19 cellular contexts compared by ENCODE assay signal in genomic region chr17:82258555-82258954, GRCh38. TPM values are rescaled to one million over a fixed set of nuclear protein-coding genes. Genes with fewer than 3 reads are reported as not detected.
DNase-seq lines count a peak whose midpoint lies in the region; TF ChIP-seq lines count a peak whose summit lies in the region.
"Had no signal": no experiment of that assay in that cellular context is flagged by ENCODE, and none has a peak within 500 bp of the region (broad histone marks: within the 10 kb centered on the region; RNA-seq: fewer than 3 reads in every experiment).

No MANE protein-coding gene starts in this region.

- H3K27ac ChIP-seq in mammary epithelial cell (ENCODE audit: insufficient read depth, low read depth, low read length) (no peak overlapping the region), osteoblast (ENCODE audit: low read depth, low read length) (no peak overlapping the region), thyroid gland (no peak overlapping the region), vagina (no peak overlapping the region)
- H3K27ac ChIP-seq: left ventricle myocardium inferior had no signal

- CTCF ChIA-PET in mammary epithelial cell (lab: Charles Lee; ENCODE audit: low non-redundant PET), result no interaction called here

- H3K4me1 ChIP-seq in mammary epithelial cell (ENCODE audit: insufficient read depth, low read length) (no peaks in the 10 kb centered on the region), osteoblast (ENCODE audit: insufficient read depth, low read length) (no peaks in the 10 kb centered on the region), thyroid gland (peaks cover 0 to 3% of the 10 kb centered on the region in 2 donors), vagina (no peaks in the 10 kb centered on the region)

- H3K36me3 ChIP-seq in mammary epithelial cell (ENCODE audit: insufficient read depth, low read length), result peaks cover 48% of the 10 kb centered on the region
- H3K36me3 ChIP-seq in osteoblast (ENCODE audit: insufficient read depth, low read length), result peaks cover 80% of the 10 kb centered on the region
- H3K36me3 ChIP-seq in thyroid gland, result peaks cover 37 to 72% of the 10 kb centered on the region in 2 donors
- H3K36me3 ChIP-seq in vagina, result peaks cover 5 to 80% of the 10 kb centered on the region in 2 donors

- intact Hi-C loops in mammary epithelial cell (cut with micrococcal nuclease) (no loop called here), thyroid gland (cut with DNase I) (no loop called here), vagina (cut with DNase I) (no loop called here)

- dilution Hi-C loops in mammary epithelial cell (cut with HindIII; ENCODE audit: low sequenced_read_pairs), result no loop called here

- H3K27me3 Mint-ChIP-seq in activated naive CD4-positive, alpha-beta T cell treated with anti-CD3 and anti-CD28 coated beads, Interleukin-2, amount 50 U/mL, for 24 hours, result no peaks in the 10 kb centered on the region
- no peaks in the 10 kb centered on the region for H3K27me3 Mint-ChIP-seq in IgD-negative memory B cell

- DNase-seq in activated naive CD4-positive, alpha-beta T cell (lab: John Stamatoyannopoulos, UW), result no peak
- DNase-seq in mammary epithelial cell (no peak), osteoblast (ENCODE audit: insufficient read length, low spot score, missing footprints) (peak; percentile 32), thyroid gland (no peak), GM19238 (ENCODE audit: insufficient read length, low spot score) (no peak), vagina (ENCODE audit: extremely low spot score in 2 of 2) (no peak)
- DNase-seq: activated CD4-positive, alpha-beta T cell treated with anti-CD3 and anti-CD28 coated beads, Interleukin-2, amount 50 U/mL, for 4 hours; DMS79; foreskin fibroblast; left ventricle myocardium inferior; NCI-H1930; NCI-H226; NCI-H774; occipital lobe; stimulated activated CD4-positive, alpha-beta T cell treated with anti-CD3 and anti-CD28 coated beads, Interleukin-12 subunit alpha, Interleukin-12 subunit beta, amount 100 ng/mL, for 4 hours had no signal

- no peak overlapping the region for H3K4me2 ChIP-seq in mammary epithelial cell (ENCODE audit: insufficient read depth, low read depth, low read length)
- H3K4me2 ChIP-seq in osteoblast (ENCODE audit: insufficient read depth, low read length), result no peak overlapping the region
- H3K4me2 ChIP-seq: GM23338 had no signal

- in situ Hi-C loops in mammary epithelial cell (cut with MboI; ENCODE audit: low sequenced_read_pairs in 2 of 2), result no loop called here

- H3K4me3 ChIP-seq in mammary epithelial cell (replicated peaks in 1 of 3; ENCODE audit: insufficient read depth in 1 of 3, low read depth in 2 of 3, low read length in 3 of 3), result no peak overlapping the region
- no peak overlapping the region for H3K4me3 ChIP-seq in osteoblast (ENCODE audit: insufficient read depth, low read length)
- no peak overlapping the region for H3K4me3 ChIP-seq in thyroid gland (replicated peaks in 1 of 3)
- H3K4me3 ChIP-seq in vagina, result no peak overlapping the region
- H3K4me3 ChIP-seq: GM23338, left ventricle myocardium inferior had no signal

- H3K27me3 ChIP-seq in mammary epithelial cell (ENCODE audit: insufficient read depth, low read length) (no peaks in the 10 kb centered on the region), osteoblast (ENCODE audit: insufficient read depth, low read length) (no peaks in the 10 kb centered on the region), thyroid gland (no peaks in the 10 kb centered on the region), vagina (no peaks in the 10 kb centered on the region)

- H3K79me2 ChIP-seq in mammary epithelial cell (ENCODE audit: insufficient read depth, low read length) (peaks cover 85% of the 10 kb centered on the region), osteoblast (ENCODE audit: insufficient read depth, low read length) (peaks cover 84% of the 10 kb centered on the region)

- no peaks in the 10 kb centered on the region for H3K9me3 Mint-ChIP-seq in activated naive CD4-positive, alpha-beta T cell treated with anti-CD3 and anti-CD28 coated beads, Interleukin-2, amount 50 U/mL, for 24 hours
- H3K9me3 Mint-ChIP-seq in IgD-negative memory B cell, result no peaks in the 10 kb centered on the region

- TSS peak; percentile 9 for BruUV-seq in mammary epithelial cell (replicated peaks; lab: Mats Ljungman, UMichigan)

- no peak for TF ChIP-seq POLR2A in thyroid gland (IDR thresholded peaks at IDR 0.05)
- TF ChIP-seq POLR2A in vagina (IDR thresholded peaks at IDR 0.05), result no peak

- peak overlapping the region; percentile 52 for H3K27ac Mint-ChIP-seq in activated naive CD4-positive, alpha-beta T cell treated with anti-CD3 and anti-CD28 coated beads, Interleukin-2, amount 50 U/mL, for 24 hours
- peak overlapping the region in 2 of 3 donors; percentile 27 to 35 for H3K27ac Mint-ChIP-seq in IgD-negative memory B cell
- H3K27ac Mint-ChIP-seq: GM23338 had no signal

- 61% methylated on average over 5 of the region's 5 CpGs for WGBS in mammary epithelial cell (ENCODE audit: low coverage, missing lambda C conversion rate)
- 81 to 82% methylated on average over 5 of the region's 5 CpGs for WGBS in thyroid gland, 2 donors

- no peak overlapping the region for H3K4me3 Mint-ChIP-seq in activated naive CD4-positive, alpha-beta T cell treated with anti-CD3 and anti-CD28 coated beads, Interleukin-2, amount 50 U/mL, for 24 hours
- no peak overlapping the region for H3K4me3 Mint-ChIP-seq in IgD-negative memory B cell
- H3K4me3 Mint-ChIP-seq: GM23338 had no signal

- peaks cover 17% of the 10 kb centered on the region for H3K36me3 Mint-ChIP-seq in activated naive CD4-positive, alpha-beta T cell treated with anti-CD3 and anti-CD28 coated beads, Interleukin-2, amount 50 U/mL, for 24 hours
- peaks cover 4% of the 10 kb centered on the region for H3K36me3 Mint-ChIP-seq in IgD-negative memory B cell

- H2AFZ ChIP-seq in mammary epithelial cell (ENCODE audit: low read depth, low read length) (no peak overlapping the region), osteoblast (ENCODE audit: low read length) (no peak overlapping the region)
- H2AFZ ChIP-seq: GM23338 had no signal

- H3K9ac ChIP-seq in mammary epithelial cell (ENCODE audit: insufficient read depth, low read length), result no peak overlapping the region

- TF ChIP-seq CTCF in mammary epithelial cell (conservative IDR thresholded peaks at IDR 0.05 in 1 of 2, IDR thresholded peaks at IDR 0.05 in 1 of 2; ENCODE audit: extremely low read depth in 1 of 2, insufficient read depth in 1 of 2, low read depth in 1 of 2, low read length in 2 of 2) (no peak), osteoblast (IDR thresholded peaks at IDR 0.05; ENCODE audit: extremely low read depth, low read depth, low read length) (no peak), thyroid gland (IDR thresholded peaks at IDR 0.05) (no peak), vagina (IDR thresholded peaks at IDR 0.05) (no peak)

- H4K20me1 ChIP-seq in mammary epithelial cell (ENCODE audit: insufficient read depth, low read length), result no peaks in the 10 kb centered on the region
- H4K20me1 ChIP-seq in osteoblast (ENCODE audit: insufficient read depth, low read length), result peaks cover 73% of the 10 kb centered on the region

- H3K9me3 ChIP-seq in mammary epithelial cell (replicated peaks; ENCODE audit: insufficient read depth, low read length) (peaks cover 3% of the 10 kb centered on the region), osteoblast (ENCODE audit: low read depth, low read length) (no peaks in the 10 kb centered on the region), thyroid gland (no peaks in the 10 kb centered on the region), vagina (no peaks in the 10 kb centered on the region)
- H3K9me3 ChIP-seq: left ventricle myocardium inferior had no signal

- peaks cover 42% of the 10 kb centered on the region for H3K4me1 Mint-ChIP-seq in activated naive CD4-positive, alpha-beta T cell treated with anti-CD3 and anti-CD28 coated beads, Interleukin-2, amount 50 U/mL, for 24 hours
- H3K4me1 Mint-ChIP-seq in IgD-negative memory B cell, result peaks cover 2 to 8% (median 6%) of the 10 kb centered on the region in 3 donors
- H3K4me1 Mint-ChIP-seq: GM23338 had no signal

RNA-seq across cellular contexts. Expression of gene CSNK1D, which starts 14.9 kb away (rescaled TPM):
- polyA plus RNA-seq in IgD-negative memory B cell (78.3 TPM), mammary epithelial cell (146 TPM)
- total RNA-seq in mammary epithelial cell (100 to 1,000 TPM in 1 of 2 donors, 10 to 100 TPM in 1; 68.7 to 163 TPM), osteoblast (45.4 and 50.3 TPM in 2 replicates), thyroid gland (10 to 100 TPM; 47.3 to 91.2 (median 88.7) TPM), vagina (67.8 TPM)
- polyA minus RNA-seq in mammary epithelial cell, result 216 TPM

RNA-seq across cellular contexts. Expression of gene SLC16A3, which starts 29.7 kb away (rescaled TPM):
- 3.7 TPM for polyA plus RNA-seq in IgD-negative memory B cell
- 100 to 1,000 TPM; 180 to 212 TPM for total RNA-seq in mammary epithelial cell
- 118 TPM for polyA plus RNA-seq in mammary epithelial cell
- 42.3 TPM for polyA minus RNA-seq in mammary epithelial cell
- 129 and 222 TPM in 2 replicates for total RNA-seq in osteoblast
- 10 to 100 TPM; 42.1 to 75.5 (median 44.2) TPM for total RNA-seq in thyroid gland
- total RNA-seq in vagina, result 21.1 TPM

RNA-seq across cellular contexts. Expression of gene CCDC57, which starts 45.9 kb away (rescaled TPM):
- polyA plus RNA-seq in IgD-negative memory B cell, result 34.1 TPM
- total RNA-seq in mammary epithelial cell, result 10 to 100 TPM; 24.8 to 52.0 TPM
- polyA plus RNA-seq in mammary epithelial cell, result 14.1 TPM
- 7.5 TPM for polyA minus RNA-seq in mammary epithelial cell
- 21.0 and 25.9 TPM in 2 replicates for total RNA-seq in osteoblast
- 10 to 100 TPM; 27.1 to 79.9 (median 50.9) TPM for total RNA-seq in thyroid gland
- total RNA-seq in vagina, result 26.5 TPM

RNA-seq across cellular contexts. Expression of gene CD7, which starts 58.9 kb away (rescaled TPM):
- polyA plus RNA-seq in IgD-negative memory B cell (4.4 TPM), mammary epithelial cell (not detected)
- total RNA-seq in mammary epithelial cell (not detected), osteoblast (not detected in 2 replicates), thyroid gland (1 to 10 TPM in 2 of 4 donors, under 1 TPM in 1, not detected in 1; 0.45 to 3.0 (median 2.5) TPM), vagina (5.2 TPM)
- not detected for polyA minus RNA-seq in mammary epithelial cell
- total RNA-seq: occipital lobe, OCI-LY7 had no signal
